Comparison of ENCODE assay signal across 15 cellular contexts in the genomic region with DNA sequence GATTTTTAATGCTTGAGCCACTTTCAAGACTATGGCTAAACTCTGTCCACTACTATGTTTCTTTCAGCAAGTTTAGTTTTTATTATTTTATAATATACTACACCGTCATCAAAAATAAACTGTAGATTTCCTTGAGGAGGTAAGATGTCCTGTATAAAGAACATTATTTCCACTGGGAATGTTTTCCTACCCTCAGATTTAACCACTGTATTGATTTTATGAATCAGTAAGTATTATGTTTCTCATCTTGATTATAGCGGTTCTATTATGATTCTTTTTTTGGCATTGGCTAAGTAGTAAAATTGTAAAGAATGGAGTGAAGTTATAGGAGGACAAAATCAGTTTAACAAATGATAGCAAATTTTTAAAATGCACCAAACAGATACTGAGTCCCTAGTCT. TPM values are rescaled to one million over a fixed set of nuclear protein-coding genes. Genes with fewer than 3 reads are reported as not detected.
DNase-seq lines count a peak whose midpoint lies in the region; ATAC-seq lines count a peak whose summit lies in the region.
"Had no signal": no experiment of that assay in that cellular context is flagged by ENCODE, and none has a peak within 500 bp of the region (broad histone marks: within the 10 kb centered on the region; RNA-seq: fewer than 3 reads in every experiment).

No MANE protein-coding gene starts in this region.

- H3K36me3 ChIP-seq in adipocyte (ENCODE audit: control insufficient read depth, insufficient read depth, low read length, severe bottlenecking): peaks cover 5% of the 10 kb centered on the region
- H3K36me3 ChIP-seq in skeletal muscle satellite cell (ENCODE audit: insufficient read depth, low read length): no peaks in the 10 kb centered on the region

- peak overlapping the region; percentile 22 for H3K4me2 ChIP-seq in skeletal muscle satellite cell (ENCODE audit: low read length)

- H3K4me1 ChIP-seq in adipocyte (ENCODE audit: control insufficient read depth, insufficient read depth, low read length): no peaks in the 10 kb centered on the region
- H3K4me1 ChIP-seq in skeletal muscle satellite cell (ENCODE audit: control insufficient read depth, insufficient read depth, low read length): peaks cover 15% of the 10 kb centered on the region

- H3K4me3 ChIP-seq in adipocyte (ENCODE audit: low read length) (no peak overlapping the region), skeletal muscle satellite cell (ENCODE audit: low read length) (no peak overlapping the region)
- H3K4me3 ChIP-seq: GM23248, HAP-1, K562 had no signal

- no peak for ATAC-seq in HG03135 (IDR thresholded peaks at IDR 0.05; ENCODE audit: unreplicated experiment)
- no peak for ATAC-seq in GM18873 (IDR thresholded peaks at IDR 0.05; ENCODE audit: low FRiP score, unreplicated experiment)
- ATAC-seq: K562 had no signal

- H3K27me3 ChIP-seq in adipocyte (replicated peaks; ENCODE audit: control insufficient read depth, insufficient read depth, low read length): no peaks in the 10 kb centered on the region
- no peaks in the 10 kb centered on the region for H3K27me3 ChIP-seq in skeletal muscle satellite cell (ENCODE audit: control insufficient read depth, insufficient read depth, low read length)

- H3K9ac ChIP-seq in adipocyte (ENCODE audit: low read length): no peak overlapping the region
- H3K9ac ChIP-seq in skeletal muscle satellite cell (ENCODE audit: low read depth, low read length): no peak overlapping the region
- H3K9ac ChIP-seq: GM23248 had no signal

- DNase-seq in LHCN-M2 (ENCODE audit: low read depth): peak; percentile 30
- peak; percentile 6 for DNase-seq in adipocyte (ENCODE audit: low read depth)
- DNase-seq in fibroblast of peridontal ligament (ENCODE audit: extremely low read depth): peak; percentile 66
- no peak for DNase-seq in HT-29 (ENCODE audit: low spot score)
- DNase-seq: AML-193; Calu3; CD4-positive, alpha-beta T cell; DMS79 treated with DMSO at 0.1 percent for 48 hours; GF-D8 had no signal

- H3K9me3 ChIP-seq in adipocyte (ENCODE audit: control insufficient read depth, low read length) (peaks cover under 1% of the 10 kb centered on the region), skeletal muscle satellite cell (replicated peaks; ENCODE audit: low read length) (no peaks in the 10 kb centered on the region)
- H3K9me3 ChIP-seq: HAP-1 had no signal

RNA-seq across cellular contexts. Expression of a gene that starts 44.4 kb away (rescaled TPM):
- total RNA-seq in LHCN-M2 (2014; rRNA removed): 90.9 and 143 TPM in 2 replicates
- polyA plus RNA-seq in LHCN-M2 (2012): 78.1 TPM
- total RNA-seq in skeletal muscle satellite cell (2012; rRNA removed): 55.5 and 77.6 TPM in 2 replicates
- 138 and 145 TPM in 2 replicates for total RNA-seq in HT-29 (2014; rRNA removed; shearing (Covaris generic))
